In genomic region chr19:30227071-30227621, GRCh38 we compare ENCODE assay signal across 8 cellular contexts.
DNase-seq lines count a peak whose midpoint lies in the region; ATAC-seq and TF ChIP-seq lines count a peak whose summit lies in the region.

No MANE protein-coding gene starts in this region.

- no peak overlapping the region for H3K27ac ChIP-seq in AG04450 (ENCODE audit: low read depth, low read length)
- H3K27ac ChIP-seq in GM23248 = no peak overlapping the region

- no peak for ATAC-seq in GM19452 (IDR thresholded peaks at IDR 0.05; ENCODE audit: unreplicated experiment)

- peak overlapping the region; percentile 87 for H3K4me3 Mint-ChIP-seq in activated naive CD8-positive, alpha-beta T cell
- H3K4me3 Mint-ChIP-seq in immature natural killer cell = peak overlapping the region; percentile 70 to 82 (median 75)
- peak overlapping the region; percentile 81 for H3K4me3 Mint-ChIP-seq in stimulated activated naive CD8-positive, alpha-beta T cell treated with anti-CD3 and anti-CD28 coated beads, Interleukin-15, Interleukin-2, amounts not matched to agents 100 ng/mL and 50 ng/mL, for 24 hours

- 1 to 4% methylated on average over 15 to 31 of the region's 32 CpGs for WGBS in GM23248 (ENCODE audit: low coverage in 1 of 2, low lambda C conversion rate in 2 of 2, missing lambda C conversion rate in 2 of 2), 2 experiments

- H3K4me1 ChIP-seq in GM23248 (ENCODE audit: insufficient read depth) = peaks cover 14% of the 10 kb centered on the region; the same call in 1 of the 2 replicates

- H3K27me3 ChIP-seq in AG04450 (ENCODE audit: control insufficient read depth, insufficient read depth, low read length) = peaks cover 55% of the 10 kb centered on the region
- H3K27me3 ChIP-seq in GM23248 (replicated peaks; ENCODE audit: insufficient read depth) = peaks cover 13% of the 10 kb centered on the region; the same call in 1 of the 2 replicates

- H3K4me2 ChIP-seq in GM23248 (ENCODE audit: unreplicated experiment) = peak overlapping the region; percentile 82

- H3K4me1 Mint-ChIP-seq in activated naive CD8-positive, alpha-beta T cell (ENCODE audit: low read depth) = peaks cover 35% of the 10 kb centered on the region
- peaks cover 22 to 31% of the 10 kb centered on the region in 2 donors for H3K4me1 Mint-ChIP-seq in immature natural killer cell
- peaks cover 26% of the 10 kb centered on the region for H3K4me1 Mint-ChIP-seq in stimulated activated naive CD8-positive, alpha-beta T cell treated with anti-CD3 and anti-CD28 coated beads, Interleukin-15, Interleukin-2, amounts not matched to agents 100 ng/mL and 50 ng/mL, for 24 hours (ENCODE audit: low read depth)

- peaks cover 6% of the 10 kb centered on the region; the same call in 1 of the 2 replicates for H3K9me3 ChIP-seq in AG04450 (ENCODE audit: control insufficient read depth, insufficient read depth, low read length)
- no peaks in the 10 kb centered on the region for H3K9me3 ChIP-seq in GM23248 (ENCODE audit: low read depth)

- H3K36me3 ChIP-seq in GM23248 (ENCODE audit: low read depth) = no peaks in the 10 kb centered on the region

- POLR2A ChIA-PET in AG04450 (lab: Yijun Ruan, JAX) = no interaction called here

- H3K27me3 Mint-ChIP-seq in activated naive CD8-positive, alpha-beta T cell = peaks cover 45% of the 10 kb centered on the region
- peaks cover 30 to 40% (median 37%) of the 10 kb centered on the region in 3 donors for H3K27me3 Mint-ChIP-seq in immature natural killer cell (ENCODE audit: low read depth in 3 of 3)
- peaks cover 75% of the 10 kb centered on the region for H3K27me3 Mint-ChIP-seq in stimulated activated naive CD8-positive, alpha-beta T cell treated with anti-CD3 and anti-CD28 coated beads, Interleukin-15, Interleukin-2, amounts not matched to agents 100 ng/mL and 50 ng/mL, for 24 hours

- no peaks in the 10 kb centered on the region for H3K79me2 ChIP-seq in GM23248 (ENCODE audit: insufficient read depth)

- H3K36me3 Mint-ChIP-seq in activated naive CD8-positive, alpha-beta T cell = no peaks in the 10 kb centered on the region
- peaks cover 0 to 4% (median 0%) of the 10 kb centered on the region in 3 donors for H3K36me3 Mint-ChIP-seq in immature natural killer cell
- no peaks in the 10 kb centered on the region for H3K36me3 Mint-ChIP-seq in stimulated activated naive CD8-positive, alpha-beta T cell treated with anti-CD3 and anti-CD28 coated beads, Interleukin-15, Interleukin-2, amounts not matched to agents 100 ng/mL and 50 ng/mL, for 24 hours (ENCODE audit: low read depth)

- no peak overlapping the region for H3K27ac Mint-ChIP-seq in activated naive CD8-positive, alpha-beta T cell
- no peak overlapping the region for H3K27ac Mint-ChIP-seq in immature natural killer cell
- no peak overlapping the region for H3K27ac Mint-ChIP-seq in stimulated activated naive CD8-positive, alpha-beta T cell treated with anti-CD3 and anti-CD28 coated beads, Interleukin-15, Interleukin-2, amounts not matched to agents 100 ng/mL and 50 ng/mL, for 24 hours

- no peaks in the 10 kb centered on the region for H4K20me1 ChIP-seq in GM23248 (ENCODE audit: insufficient read depth)

- H2AFZ ChIP-seq in GM23248 = peak overlapping the region; percentile 84

- DNase-seq in AG04450 (ENCODE audit: low read depth, low spot score) (no peak), GM23248 (no peak), immature natural killer cell (no peak), NCI-H2081 treated with DMSO at 0.1 percent for 48 hours (lab: John Stamatoyannopoulos, UW) (no peak), SKM-1 treated with dmso at 0.1 percent for 144 hours (lab: John Stamatoyannopoulos, UW; ENCODE audit: unreplicated experiment) (no peak)

- no peak for TF ChIP-seq CTCF in AG04450 (IDR thresholded peaks at IDR 0.05; ENCODE audit: low read depth, low read length)

- CTCF ChIA-PET in AG04450 (lab: Charles Lee) = no interaction called here

- no peaks in the 10 kb centered on the region for H3K9me3 Mint-ChIP-seq in activated naive CD8-positive, alpha-beta T cell (ENCODE audit: low read depth)
- peaks cover 0 to 1% (median 0%) of the 10 kb centered on the region in 6 donors for H3K9me3 Mint-ChIP-seq in immature natural killer cell
- H3K9me3 Mint-ChIP-seq in stimulated activated naive CD8-positive, alpha-beta T cell treated with anti-CD3 and anti-CD28 coated beads, Interleukin-15, Interleukin-2, amounts not matched to agents 100 ng/mL and 50 ng/mL, for 24 hours = no peaks in the 10 kb centered on the region

- peak overlapping the region; percentile 38; the same call in 1 of the 2 replicates for H3K9ac ChIP-seq in GM23248

- H3K4me3 ChIP-seq in AG04450 (ENCODE audit: low read depth, low read length) = peak overlapping the region; percentile 55
- peak overlapping the region; percentile 76 for H3K4me3 ChIP-seq in GM23248

- H3F3A ChIP-seq in GM23248 (ENCODE audit: insufficient read depth) = peaks cover 4% of the 10 kb centered on the region; the same call in 1 of the 2 replicates

- H3K9me2 ChIP-seq in GM23248 (ENCODE audit: insufficient read depth) = no peaks in the 10 kb centered on the region

- in situ Hi-C loops in GM23248 (cut with MboI) = no loop called here
